In the genomic region with DNA sequence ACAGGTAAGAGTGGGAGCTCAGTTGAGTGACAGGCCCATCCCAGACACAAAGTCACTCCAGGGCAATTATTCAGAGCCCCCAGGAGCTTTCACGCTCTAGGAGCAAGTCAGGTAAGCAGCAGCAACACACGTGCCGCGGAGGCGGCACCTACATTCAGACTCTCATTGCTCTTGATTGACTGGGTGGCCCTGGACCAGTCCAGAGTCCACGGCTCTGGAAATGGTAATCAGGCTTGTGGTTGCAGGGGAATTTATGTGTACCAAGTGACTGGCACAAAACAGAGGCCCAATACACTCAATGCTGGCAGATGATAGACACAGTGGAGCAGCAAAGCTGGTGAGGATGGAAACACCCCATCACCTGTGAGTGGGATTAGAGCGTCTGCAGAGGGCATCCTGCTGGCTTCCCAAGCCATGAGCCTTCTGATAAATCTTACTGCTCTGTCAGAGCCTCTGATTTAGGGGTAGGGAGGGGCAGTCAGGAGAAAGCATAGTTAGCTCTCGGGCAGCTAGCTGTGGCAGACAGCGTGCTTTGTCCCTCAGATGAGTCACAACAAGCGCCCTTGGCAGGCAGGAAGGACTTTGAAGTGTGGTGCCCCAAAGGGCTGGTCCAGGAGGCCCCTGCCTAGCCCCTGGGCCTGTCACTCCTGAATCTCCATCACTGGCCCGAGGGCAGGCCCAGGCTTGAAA, we compare ENCODE assay signal across 1 cellular context.
TF ChIP-seq lines count a peak whose summit lies in the region.

No MANE protein-coding gene starts in this region.

TF ChIP-seq in SK-N-SH treated with all-trans-retinoic acid at 6 μM for 48 hours, 23 proteins besides CTCF, POLR2A, EP300 and RAD21 (continued from another document):
- TF ChIP-seq, protein P1, sequence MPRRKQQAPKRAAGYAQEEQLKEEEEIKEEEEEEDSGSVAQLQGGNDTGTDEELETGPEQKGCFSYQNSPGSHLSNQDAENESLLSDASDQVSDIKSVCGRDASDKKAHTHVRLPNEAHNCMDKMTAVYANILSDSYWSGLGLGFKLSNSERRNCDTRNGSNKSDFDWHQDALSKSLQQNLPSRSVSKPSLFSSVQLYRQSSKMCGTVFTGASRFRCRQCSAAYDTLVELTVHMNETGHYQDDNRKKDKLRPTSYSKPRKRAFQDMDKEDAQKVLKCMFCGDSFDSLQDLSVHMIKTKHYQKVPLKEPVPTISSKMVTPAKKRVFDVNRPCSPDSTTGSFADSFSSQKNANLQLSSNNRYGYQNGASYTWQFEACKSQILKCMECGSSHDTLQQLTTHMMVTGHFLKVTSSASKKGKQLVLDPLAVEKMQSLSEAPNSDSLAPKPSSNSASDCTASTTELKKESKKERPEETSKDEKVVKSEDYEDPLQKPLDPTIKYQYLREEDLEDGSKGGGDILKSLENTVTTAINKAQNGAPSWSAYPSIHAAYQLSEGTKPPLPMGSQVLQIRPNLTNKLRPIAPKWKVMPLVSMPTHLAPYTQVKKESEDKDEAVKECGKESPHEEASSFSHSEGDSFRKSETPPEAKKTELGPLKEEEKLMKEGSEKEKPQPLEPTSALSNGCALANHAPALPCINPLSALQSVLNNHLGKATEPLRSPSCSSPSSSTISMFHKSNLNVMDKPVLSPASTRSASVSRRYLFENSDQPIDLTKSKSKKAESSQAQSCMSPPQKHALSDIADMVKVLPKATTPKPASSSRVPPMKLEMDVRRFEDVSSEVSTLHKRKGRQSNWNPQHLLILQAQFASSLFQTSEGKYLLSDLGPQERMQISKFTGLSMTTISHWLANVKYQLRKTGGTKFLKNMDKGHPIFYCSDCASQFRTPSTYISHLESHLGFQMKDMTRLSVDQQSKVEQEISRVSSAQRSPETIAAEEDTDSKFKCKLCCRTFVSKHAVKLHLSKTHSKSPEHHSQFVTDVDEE (CRISPR knock-in tag; IDR thresholded peaks at IDR 0.05): no peak
- TF ChIP-seq, protein P2, sequence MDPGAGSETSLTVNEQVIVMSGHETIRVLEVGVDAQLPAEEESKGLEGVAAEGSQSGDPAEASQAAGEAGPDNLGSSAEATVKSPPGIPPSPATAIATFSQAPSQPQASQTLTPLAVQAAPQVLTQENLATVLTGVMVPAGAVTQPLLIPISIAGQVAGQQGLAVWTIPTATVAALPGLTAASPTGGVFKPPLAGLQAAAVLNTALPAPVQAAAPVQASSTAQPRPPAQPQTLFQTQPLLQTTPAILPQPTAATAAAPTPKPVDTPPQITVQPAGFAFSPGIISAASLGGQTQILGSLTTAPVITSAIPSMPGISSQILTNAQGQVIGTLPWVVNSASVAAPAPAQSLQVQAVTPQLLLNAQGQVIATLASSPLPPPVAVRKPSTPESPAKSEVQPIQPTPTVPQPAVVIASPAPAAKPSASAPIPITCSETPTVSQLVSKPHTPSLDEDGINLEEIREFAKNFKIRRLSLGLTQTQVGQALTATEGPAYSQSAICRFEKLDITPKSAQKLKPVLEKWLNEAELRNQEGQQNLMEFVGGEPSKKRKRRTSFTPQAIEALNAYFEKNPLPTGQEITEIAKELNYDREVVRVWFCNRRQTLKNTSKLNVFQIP (CRISPR knock-in tag; IDR thresholded peaks at IDR 0.05; ENCODE audit: borderline replicate concordance, low read depth): no peak
- TF ChIP-seq ESRRG (CRISPR knock-in tag; IDR thresholded peaks at IDR 0.05) (no peak), ZC3H10 (CRISPR knock-in tag; IDR thresholded peaks at IDR 0.05) (no peak), ZFP30 (CRISPR knock-in tag; IDR thresholded peaks at IDR 0.05) (no peak), ZNF565 (CRISPR knock-in tag; conservative IDR thresholded peaks at IDR 0.05; ENCODE audit: low read depth) (no peak)
